16 cellular contexts compared by ENCODE assay signal in genomic region chr2:5373200-5373599, GRCh38.
DNase-seq lines count a peak whose midpoint lies in the region; ATAC-seq, FAIRE-seq and TF ChIP-seq lines count a peak whose summit lies in the region.
"Had no signal": no experiment of that assay in that cellular context is flagged by ENCODE, and none has a peak within 500 bp of the region (broad histone marks: within the 10 kb centered on the region; RNA-seq: fewer than 3 reads in every experiment).

No MANE protein-coding gene starts in this region.

- H2AFZ ChIP-seq in GM23338, result no peak overlapping the region
- no peak overlapping the region for H2AFZ ChIP-seq in H1 (ENCODE audit: low read length)
- no peak overlapping the region for H2AFZ ChIP-seq in neural progenitor cell (replicated peaks)

- H3K4me1 Mint-ChIP-seq in GM23338, result peaks cover 32% of the 10 kb centered on the region
- peaks cover 58% of the 10 kb centered on the region for H3K4me1 Mint-ChIP-seq in neural progenitor cell
- H3K4me1 Mint-ChIP-seq in naive thymus-derived CD8-positive, alpha-beta T cell, result no peaks in the 10 kb centered on the region
- H3K4me1 Mint-ChIP-seq: activated CD4-positive, alpha-beta memory T cell treated with anti-CD3 and anti-CD28 coated beads, Interleukin-2, amount 10 ng/mL, durations not matched to agents 7 days and 5 days; activated naive CD4-positive, alpha-beta T cell treated with anti-CD3 and anti-CD28 coated beads, Interleukin-2, amount 10 ng/mL, durations not matched to agents 7 days and 5 days; central memory CD8-positive, alpha-beta T cell had no signal

- peak overlapping the region; percentile 91 for H2BK5ac ChIP-seq in H1 (ENCODE audit: low read depth, low read length)

- H3K9ac ChIP-seq in H1 (replicated peaks in 1 of 4; ENCODE audit: extremely low read depth in 1 of 4, low read depth in 3 of 4, low read length in 3 of 4) (peak overlapping the region in 1 of 4 experiments; percentile 68; a peak in 3 of 7 replicates), neural progenitor cell (no peak overlapping the region)

- CTCF ChIA-PET in H1 (lab: Charles Lee; ENCODE audit: partially characterized antibody), result interaction anchor here (1.2 to 1.4 kb wide), 3 partner anchors 9 to 616 kb away, joined by 3 to 4 read pairs (median 3); no protein-coding TSS in a partner anchor

- no peak overlapping the region for H4K8ac ChIP-seq in H1 (ENCODE audit: extremely low read depth, insufficient read depth, low read length)

- H2BK15ac ChIP-seq in H1 (ENCODE audit: low read length), result no peak overlapping the region

- peak overlapping the region; percentile 44; the same call in 1 of the 2 replicates for H3K18ac ChIP-seq in H1 (ENCODE audit: extremely low read depth, low read length)

- POLR2A ChIA-PET in H1 (lab: Charles Lee; ENCODE audit: partially characterized antibody), result interaction anchor here (0.7 to 1.6 kb wide), 6 partner anchors 11 to 542 kb away, joined by 4 to 7 read pairs (median 5); partner anchors contain the start of gene SOX11
- POLR2A ChIA-PET in naive thymus-derived CD8-positive, alpha-beta T cell (lab: Charles Lee), result no interaction called here

- TF ChIP-seq EP300 in H1 (IDR thresholded peaks at IDR 0.05; ENCODE audit: borderline replicate concordance in 1 of 2, low read depth in 2 of 2, low read length in 2 of 2), result peak in 1 of 2 experiments; percentile 47; a peak in 1 of 3 replicates

- no peaks in the 10 kb centered on the region for H3K27me3 ChIP-seq in GM23338 (ENCODE audit: insufficient read depth)
- no peaks in the 10 kb centered on the region for H3K27me3 ChIP-seq in H1 (replicated peaks in 1 of 4; ENCODE audit: control insufficient read depth in 3 of 4, extremely low read depth in 1 of 4, insufficient read depth in 3 of 4, low read length in 3 of 4)
- no peaks in the 10 kb centered on the region for H3K27me3 ChIP-seq in neural progenitor cell

- no peaks in the 10 kb centered on the region; the same call in 1 of the 2 replicates for H3K23me2 ChIP-seq in H1 (ENCODE audit: low read depth, low read length)

- H3K4me3 Mint-ChIP-seq in GM23338 (peak overlapping the region; percentile 70), neural progenitor cell (peak overlapping the region; percentile 93)
- no peak overlapping the region for H3K4me3 Mint-ChIP-seq in naive thymus-derived CD8-positive, alpha-beta T cell
- H3K4me3 Mint-ChIP-seq: activated CD4-positive, alpha-beta memory T cell treated with anti-CD3 and anti-CD28 coated beads, Interleukin-2, amount 10 ng/mL, durations not matched to agents 7 days and 5 days; activated naive CD4-positive, alpha-beta T cell treated with anti-CD3 and anti-CD28 coated beads, Interleukin-2, amount 10 ng/mL, durations not matched to agents 7 days and 5 days; central memory CD8-positive, alpha-beta T cell had no signal

- H3K36me3 Mint-ChIP-seq in GM23338 (ENCODE audit: low read depth) (peaks cover 3% of the 10 kb centered on the region; the same call in 1 of the 3 replicates), neural progenitor cell (no peaks in the 10 kb centered on the region)
- H3K36me3 Mint-ChIP-seq in naive thymus-derived CD8-positive, alpha-beta T cell, result no peaks in the 10 kb centered on the region
- H3K36me3 Mint-ChIP-seq: activated naive CD4-positive, alpha-beta T cell treated with anti-CD3 and anti-CD28 coated beads, Interleukin-2, amount 10 ng/mL, durations not matched to agents 7 days and 5 days had no signal

- H3K4me3 ChIP-seq in GM23338 (peak overlapping the region; percentile 24), H1 (ENCODE audit: extremely low read depth in 1 of 4, insufficient read depth in 2 of 4, low read depth in 3 of 4, low read length in 4 of 4) (peak overlapping the region; percentile 18 to 52 (median 30); a peak in 7 of 8 replicates), neural progenitor cell (peak overlapping the region; percentile 46)
- H3K4me3 ChIP-seq: mucosa of descending colon had no signal

- peak; percentile 39 to 63; a peak in 2 of 3 replicates for TF ChIP-seq POLR2A in H1 (IDR thresholded peaks at IDR 0.05; ENCODE audit: control extremely low read depth in 1 of 2, low read depth in 2 of 2, low read length in 2 of 2)

- H3K4me1 ChIP-seq in GM23338 (ENCODE audit: insufficient read depth) (peaks cover 29% of the 10 kb centered on the region), H1 (replicated peaks in 1 of 4; ENCODE audit: control insufficient read depth in 3 of 4, insufficient read depth in 4 of 4, low read length in 3 of 4) (peaks cover 0 to 15% (median 12%) of the 10 kb centered on the region in 4 experiments; a peak in 5 of 7 replicates), neural progenitor cell (peaks cover 45% of the 10 kb centered on the region)

- no peak overlapping the region for H4K5ac ChIP-seq in H1 (ENCODE audit: insufficient read length, low read depth, low read length)

- peak; percentile 98 for ATAC-seq in GM23338
- ATAC-seq in HG02642 (IDR thresholded peaks at IDR 0.05; ENCODE audit: poor library complexity, unreplicated experiment), result no peak
- no peak for ATAC-seq in naive thymus-derived CD8-positive, alpha-beta T cell
- ATAC-seq: mucosa of descending colon, sciatic nerve had no signal

- H4K91ac ChIP-seq in H1 (replicated peaks; ENCODE audit: insufficient read length, low read length), result no peak overlapping the region

- H3K79me1 ChIP-seq in H1 (ENCODE audit: low read depth, low read length), result no peaks in the 10 kb centered on the region

- peak overlapping the region; percentile 66 for H2BK20ac ChIP-seq in H1 (ENCODE audit: low read length)

- H3K27me3 Mint-ChIP-seq in GM23338 (ENCODE audit: insufficient read depth, low read depth, poor library complexity) (peaks cover 5% of the 10 kb centered on the region), neural progenitor cell (ENCODE audit: insufficient read depth, low read depth) (peaks cover 3% of the 10 kb centered on the region)
- peaks cover 2 to 23% (median 8%) of the 10 kb centered on the region in 5 donors for H3K27me3 Mint-ChIP-seq in naive thymus-derived CD8-positive, alpha-beta T cell
- H3K27me3 Mint-ChIP-seq: activated CD4-positive, alpha-beta memory T cell treated with anti-CD3 and anti-CD28 coated beads, Interleukin-2, amount 10 ng/mL, durations not matched to agents 7 days and 5 days; activated naive CD4-positive, alpha-beta T cell treated with anti-CD3 and anti-CD28 coated beads, Interleukin-2, amount 10 ng/mL, durations not matched to agents 7 days and 5 days; central memory CD8-positive, alpha-beta T cell had no signal

- H4K20me1 ChIP-seq in GM23338 (replicated peaks; ENCODE audit: insufficient read depth) (no peaks in the 10 kb centered on the region), H1 (replicated peaks in 1 of 2; ENCODE audit: control insufficient read depth in 1 of 2, insufficient read depth in 2 of 2, low read length in 2 of 2) (no peaks in the 10 kb centered on the region), neural progenitor cell (ENCODE audit: low read depth) (no peaks in the 10 kb centered on the region)

- H3K9me3 ChIP-seq in H1 (ENCODE audit: insufficient read depth in 2 of 2, low read depth in 1 of 2, low read length in 1 of 2), result no peaks in the 10 kb centered on the region
- H3K9me3 ChIP-seq in neural progenitor cell (ENCODE audit: low read depth), result no peaks in the 10 kb centered on the region

- H3K4me2 ChIP-seq in GM23338 (peak overlapping the region; percentile 28), H1 (ENCODE audit: insufficient read depth in 1 of 2, low read depth in 2 of 2, low read length in 2 of 2) (peak overlapping the region; percentile 63 to 65), neural progenitor cell (peak overlapping the region; percentile 81)

- H3K9me2 ChIP-seq in GM23338 (ENCODE audit: insufficient read depth), result no peaks in the 10 kb centered on the region

- peak overlapping the region; percentile 89 for H3K27ac Mint-ChIP-seq in GM23338
- peak overlapping the region; percentile 99 for H3K27ac Mint-ChIP-seq in neural progenitor cell
- H3K27ac Mint-ChIP-seq in naive thymus-derived CD8-positive, alpha-beta T cell, result no peak overlapping the region
- H3K27ac Mint-ChIP-seq: activated CD4-positive, alpha-beta memory T cell treated with anti-CD3 and anti-CD28 coated beads, Interleukin-2, amount 10 ng/mL, durations not matched to agents 7 days and 5 days; activated naive CD4-positive, alpha-beta T cell treated with anti-CD3 and anti-CD28 coated beads, Interleukin-2, amount 10 ng/mL, durations not matched to agents 7 days and 5 days had no signal

- TF ChIP-seq CTCF in GM23338 (conservative IDR thresholded peaks at IDR 0.05; ENCODE audit: low read depth in 2 of 2), result no peak
- TF ChIP-seq CTCF in H1 (IDR thresholded peaks at IDR 0.05; ENCODE audit: control extremely low read depth in 1 of 3, insufficient read depth in 1 of 3, low read depth in 1 of 3, low read length in 3 of 3), result no peak
- no peak for TF ChIP-seq CTCF in neural progenitor cell (IDR thresholded peaks at IDR 0.05)

- no peak overlapping the region for H3K14ac ChIP-seq in H1 (ENCODE audit: insufficient read length)

- H2BK120ac ChIP-seq in H1 (replicated peaks; ENCODE audit: low read depth, low read length), result peak overlapping the region; percentile 35

- peaks cover 70% of the 10 kb centered on the region for H3K9me3 Mint-ChIP-seq in GM23338
- H3K9me3 Mint-ChIP-seq in neural progenitor cell, result no peaks in the 10 kb centered on the region
- peaks cover 0 to 10% (median 0%) of the 10 kb centered on the region in 9 donors for H3K9me3 Mint-ChIP-seq in naive thymus-derived CD8-positive, alpha-beta T cell
- H3K9me3 Mint-ChIP-seq: activated naive CD4-positive, alpha-beta T cell treated with anti-CD3 and anti-CD28 coated beads, Interleukin-2, amount 10 ng/mL, durations not matched to agents 7 days and 5 days had no signal

- DNase-seq in GM23338 (ENCODE audit: low spot score), result peak; percentile 82
- DNase-seq in NCI-H2171 (lab: John Stamatoyannopoulos, UW), result peak; percentile 61
- peak; percentile 54 to 93 for DNase-seq in H1 (ENCODE audit: low read depth in 1 of 2, low spot score in 2 of 2)
- DNase-seq in neural progenitor cell (ENCODE audit: low spot score), result peak; percentile 94
- DNase-seq in naive thymus-derived CD8-positive, alpha-beta T cell, result no peak
- no peak for DNase-seq in GDM1 (lab: John Stamatoyannopoulos, UW)
- no peak for DNase-seq in GM19238 (ENCODE audit: insufficient read length, low spot score)
- DNase-seq: activated CD4-positive, alpha-beta memory T cell treated with anti-CD3 and anti-CD28 coated beads, Interleukin-2, amount 10 ng/mL, durations not matched to agents 7 days and 5 days; activated naive CD4-positive, alpha-beta T cell treated with anti-CD3 and anti-CD28 coated beads, Interleukin-2, amount 10 ng/mL, durations not matched to agents 7 days and 5 days; hippocampal formation; mucosa of descending colon; NCI-H446 treated with DMSO at 0.1 percent for 48 hours had no signal

- peak overlapping the region; percentile 42; the same call in 1 of the 2 replicates for H2AK5ac ChIP-seq in H1 (ENCODE audit: low read depth, low read length)

- H3K79me2 ChIP-seq in GM23338 (replicated peaks; ENCODE audit: insufficient read depth) (no peaks in the 10 kb centered on the region), H1 (ENCODE audit: control insufficient read depth in 1 of 2, insufficient read depth in 2 of 2, low read length in 2 of 2) (no peaks in the 10 kb centered on the region), neural progenitor cell (ENCODE audit: low read depth) (no peaks in the 10 kb centered on the region)

- peak overlapping the region; percentile 84 for H3K27ac ChIP-seq in GM23338 (ENCODE audit: low read depth)
- H3K27ac ChIP-seq in H1 (ENCODE audit: low read depth, low read length), result peak overlapping the region; percentile 37; the same call in 1 of the 2 replicates
- H3K27ac ChIP-seq in neural progenitor cell, result peak overlapping the region; percentile 77

- H3F3A ChIP-seq in GM23338 (replicated peaks; ENCODE audit: low read depth) (no peaks in the 10 kb centered on the region), neural progenitor cell (ENCODE audit: low read depth) (peaks cover 24% of the 10 kb centered on the region)

- peak; percentile 89 for FAIRE-seq in H1 (lab: Jason Lieb, UNC)
- FAIRE-seq: RCC 7860 had no signal

- peak overlapping the region; percentile 86 for H2BK12ac ChIP-seq in H1 (ENCODE audit: low read depth, low read length)

- no peak overlapping the region for H3K4ac ChIP-seq in H1 (replicated peaks; ENCODE audit: insufficient read length, low read depth, low read length)

- H3K36me3 ChIP-seq in GM23338 (ENCODE audit: insufficient read depth) (no peaks in the 10 kb centered on the region), H1 (ENCODE audit: control insufficient read depth in 2 of 4, insufficient read depth in 4 of 4, low read length in 3 of 4) (no peaks in the 10 kb centered on the region), neural progenitor cell (no peaks in the 10 kb centered on the region)

- 4% methylated on average over 6 of the region's 6 CpGs; no CpG with 5 or more reads in 1 of the 2 experiments for WGBS in H1 (ENCODE audit: extremely low coverage in 1 of 2, insufficient coverage in 1 of 2, insufficient read length in 1 of 2, insufficient replicate concordance in 2 of 2, low coverage in 1 of 2, low lambda C conversion rate in 2 of 2, missing lambda C conversion rate in 1 of 2), 2 experiments

- H3K23ac ChIP-seq in H1 (ENCODE audit: insufficient read length), result no peak overlapping the region

- TF ChIP-seq RAD21 in H1 (IDR thresholded peaks at IDR 0.05 in 1 of 2, conservative IDR thresholded peaks at IDR 0.05 in 1 of 2; ENCODE audit: low read depth in 2 of 2, low read length in 2 of 2), result peak; percentile 25 to 31; a peak in 3 of 4 replicates

- H3K56ac ChIP-seq in H1 (replicated peaks; ENCODE audit: insufficient read length, low read depth, low read length), result no peak overlapping the region

Comparison
In these comparisons a context has a peak if more than half of its experiments do, and no peak if none do; other contexts are left out.
1. DNase-seq: peak in GM23338 (single experiment), NCI-H2171 (single experiment), H1 (2 of 2) and neural progenitor cell (single experiment); none in naive thymus-derived CD8-positive, alpha-beta T cell (0 of 10), GDM1 (single experiment) and GM19238 (single experiment).
2. H3K4me2 ChIP-seq: peak in every context shown above with its lines; median percentile 81 in neural progenitor cell; 64 in H1; 28 in GM23338.
3. H3K27ac Mint-ChIP-seq: peak in GM23338 (single experiment) and neural progenitor cell (single experiment); none in naive thymus-derived CD8-positive, alpha-beta T cell (0 of 10).
4. H3K4me3 Mint-ChIP-seq: peak in GM23338 (single experiment) and neural progenitor cell (single experiment); none in naive thymus-derived CD8-positive, alpha-beta T cell (0 of 10).
5. Peak in every context shown above with its lines, with median percentiles within 50 percentile points of each other: H3K27ac ChIP-seq and H3K4me3 ChIP-seq.